10 cellular contexts compared by ENCODE assay signal in the genomic region with DNA sequence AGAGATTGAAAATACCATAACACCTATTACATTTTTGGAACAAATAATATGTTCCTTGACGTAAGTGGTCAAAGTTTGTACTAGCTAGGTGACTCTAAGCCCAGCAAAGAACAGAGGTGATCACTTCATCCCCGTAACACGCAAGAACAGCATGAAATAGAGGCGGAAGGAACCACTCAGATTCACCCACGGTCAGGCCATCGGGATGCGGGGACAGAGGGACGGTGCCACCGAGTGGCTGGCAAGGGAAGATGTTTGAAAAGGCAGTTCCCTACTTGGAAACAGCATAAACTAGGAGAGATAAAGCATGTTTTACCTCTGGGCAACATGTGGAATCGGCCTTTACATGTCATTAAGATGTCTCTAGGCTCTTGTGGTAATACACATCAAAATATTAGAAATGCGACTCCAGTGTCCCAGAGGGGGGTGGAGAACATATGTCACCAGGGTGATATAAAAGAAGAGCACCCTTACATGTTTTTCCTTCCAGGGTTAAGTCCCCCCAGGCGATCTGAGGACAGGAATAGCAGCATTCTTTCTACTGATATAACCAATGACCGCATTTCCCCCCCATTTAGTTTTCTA.
DNase-seq lines count a peak whose midpoint lies in the region; ATAC-seq and TF ChIP-seq lines count a peak whose summit lies in the region.
"Had no signal": no experiment of that assay in that cellular context is flagged by ENCODE, and none has a peak within 500 bp of the region (broad histone marks: within the 10 kb centered on the region; RNA-seq: fewer than 3 reads in every experiment).

No MANE protein-coding gene starts in this region.

- H3K27ac ChIP-seq in lower lobe of right lung = no peak overlapping the region

- no peak overlapping the region for H3K9ac ChIP-seq in adipocyte (ENCODE audit: low read length)

- TF ChIP-seq CTCF in BE2C (IDR thresholded peaks at IDR 0.05; ENCODE audit: low read depth, low read length) (peak; percentile 54), lower lobe of right lung (IDR thresholded peaks at IDR 0.05) (peak; percentile 31), omental fat pad (IDR thresholded peaks at IDR 0.05) (no peak)

- H3K36me3 ChIP-seq in BE2C = peaks cover 28% of the 10 kb centered on the region
- H3K36me3 ChIP-seq in adipocyte (ENCODE audit: control insufficient read depth, insufficient read depth, low read length, severe bottlenecking) = no peaks in the 10 kb centered on the region
- H3K36me3 ChIP-seq in lower lobe of right lung = no peaks in the 10 kb centered on the region

- H3K9me3 ChIP-seq in BE2C (no peaks in the 10 kb centered on the region), adipocyte (ENCODE audit: control insufficient read depth, low read length) (no peaks in the 10 kb centered on the region), lower lobe of right lung (no peaks in the 10 kb centered on the region)

- intact Hi-C loops in lower lobe of right lung (cut with DNase I) = no loop called here

- H3K4me3 ChIP-seq in BE2C (ENCODE audit: low read depth, low read length) (no peak overlapping the region), adipocyte (ENCODE audit: low read length) (no peak overlapping the region), lower lobe of right lung (no peak overlapping the region)

- no peaks in the 10 kb centered on the region for H3K27me3 ChIP-seq in BE2C
- no peaks in the 10 kb centered on the region for H3K27me3 ChIP-seq in adipocyte (replicated peaks; ENCODE audit: control insufficient read depth, insufficient read depth, low read length)
- no peaks in the 10 kb centered on the region for H3K27me3 ChIP-seq in lower lobe of right lung (ENCODE audit: low read depth)

- peak; percentile 31 for DNase-seq in BE2C
- peak; percentile 21 for DNase-seq in H4 (ENCODE audit: low spot score)
- DNase-seq in adipocyte (ENCODE audit: low read depth) = peak; percentile 12
- DNase-seq in lower lobe of right lung = no peak
- no peak for DNase-seq in germinal center (ENCODE audit: low spot score)
- DNase-seq in omental fat pad (ENCODE audit: low spot score) = no peak
- DNase-seq: NCI-H345 had no signal

- ATAC-seq in lower lobe of right lung (peak in 1 of 2 donors; percentile 53), GM21786 (IDR thresholded peaks at IDR 0.05; ENCODE audit: unreplicated experiment) (no peak), HG02870 (IDR thresholded peaks at IDR 0.05; ENCODE audit: unreplicated experiment) (no peak), omental fat pad (ENCODE audit: low FRiP score) (no peak)
- ATAC-seq: naive thymus-derived CD8-positive, alpha-beta T cell had no signal

- no peaks in the 10 kb centered on the region for H3K4me1 ChIP-seq in BE2C
- peaks cover 4% of the 10 kb centered on the region for H3K4me1 ChIP-seq in adipocyte (ENCODE audit: control insufficient read depth, insufficient read depth, low read length)
- no peaks in the 10 kb centered on the region for H3K4me1 ChIP-seq in lower lobe of right lung

Comparison
In these comparisons a context has a peak if more than half of its experiments do, and no peak if none do; other contexts are left out.
1. DNase-seq: peak in BE2C (single experiment), H4 (single experiment) and adipocyte (single experiment); none in lower lobe of right lung (single experiment), germinal center (single experiment) and omental fat pad (single experiment).
2. CTCF ChIP-seq: peak in BE2C (single experiment) and lower lobe of right lung (single experiment); none in omental fat pad (0 of 3).